In the genomic region with DNA sequence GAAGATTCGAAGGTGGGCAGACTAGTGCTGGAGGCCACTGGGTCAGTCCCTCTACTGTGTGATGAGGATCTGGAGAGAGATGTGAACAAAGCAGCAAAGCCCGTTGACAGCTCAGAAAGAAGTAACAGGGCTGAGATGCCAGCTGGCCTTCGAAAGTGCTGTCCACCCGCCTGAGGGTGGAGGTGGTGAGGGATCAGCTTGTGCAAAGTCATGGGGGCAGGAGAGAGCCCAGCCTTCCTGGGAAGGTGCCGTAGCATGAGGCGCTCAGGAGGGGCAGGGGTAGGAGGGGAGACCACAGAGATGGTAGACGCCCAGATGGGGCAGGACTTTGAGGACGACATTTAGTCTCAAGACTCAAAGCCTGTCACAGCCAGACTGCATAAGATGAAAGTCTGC, we compare ENCODE assay signal across 18 cellular contexts. TPM values are rescaled to one million over a fixed set of nuclear protein-coding genes. Genes with fewer than 3 reads are reported as not detected.
DNase-seq lines count a peak whose midpoint lies in the region; ATAC-seq and TF ChIP-seq lines count a peak whose summit lies in the region.
"Had no signal": no experiment of that assay in that cellular context is flagged by ENCODE, and none has a peak within 500 bp of the region (broad histone marks: within the 10 kb centered on the region; RNA-seq: fewer than 3 reads in every experiment).

No MANE protein-coding gene starts in this region.

- no peak overlapping the region for H3K9ac ChIP-seq in trophoblast cell (ENCODE audit: low read length)

- H4K20me1 ChIP-seq in hepatocyte (ENCODE audit: insufficient read depth, poor library complexity, severe bottlenecking) = no peaks in the 10 kb centered on the region

- no peak overlapping the region for H4K8ac ChIP-seq in trophoblast cell (ENCODE audit: low read depth, low read length)

- H3K9me3 Mint-ChIP-seq in CD4-positive, alpha-beta T cell = no peaks in the 10 kb centered on the region
- no peaks in the 10 kb centered on the region for H3K9me3 Mint-ChIP-seq in T-cell
- H3K9me3 Mint-ChIP-seq: activated naive CD4-positive, alpha-beta T cell treated with anti-CD3 and anti-CD28 coated beads for 36 hours had no signal

- H3K79me2 ChIP-seq in hepatocyte = peaks cover 82% of the 10 kb centered on the region
- no peaks in the 10 kb centered on the region for H3K79me2 ChIP-seq in trophoblast cell (ENCODE audit: control insufficient read depth, insufficient read depth, low read length, poor library complexity)

- DNase-seq in CD4-positive, alpha-beta T cell = no peak
- DNase-seq in T-cell = no peak
- DNase-seq in hepatocyte (ENCODE audit: low spot score) = no peak
- no peak for DNase-seq in psoas muscle
- DNase-seq in COR-L47 (lab: John Stamatoyannopoulos, UW) = no peak
- DNase-seq in trophoblast cell = no peak
- DNase-seq: activated CD4-positive, CD25-positive, alpha-beta regulatory T cell; activated CD8-positive, alpha-beta memory T cell treated with anti-CD3 and anti-CD28 coated beads, Interleukin-2, amount 10 ng/mL, durations not matched to agents 7 days and 5 days; activated naive CD4-positive, alpha-beta T cell treated with anti-CD3 and anti-CD28 coated beads for 36 hours; DMS153; GOT3; NCI-H1930; NCI-H524 treated with DMSO at 0.1 percent for 48 hours; SW 1271; tibial artery had no signal

- WGBS in hepatocyte (ENCODE audit: low lambda C conversion rate, missing lambda C conversion rate) = 77% methylated on average over 8 of the region's 8 CpGs
- 55 to 69% (median 64%) methylated on average over 8 of the region's 8 CpGs for WGBS in psoas muscle, 3 donors
- no CpG with 5 or more reads among the region's 8 CpGs for WGBS in trophoblast cell (ENCODE audit: extremely low coverage, insufficient coverage, insufficient read length)

- peaks cover 55% of the 10 kb centered on the region for H3K36me3 Mint-ChIP-seq in CD4-positive, alpha-beta T cell (ENCODE audit: low read depth)
- peaks cover 51% of the 10 kb centered on the region for H3K36me3 Mint-ChIP-seq in T-cell

- CTCF ChIA-PET in CD4-positive, alpha-beta T cell (lab: Charles Lee) = no interaction called here
- CTCF ChIA-PET in T-cell (lab: Charles Lee) = no interaction called here

- no peak overlapping the region for H3K18ac ChIP-seq in trophoblast cell (ENCODE audit: low read length)

- no peak overlapping the region for H4K12ac ChIP-seq in trophoblast cell (ENCODE audit: low read depth, low read length)

- ATAC-seq in CD4-positive, alpha-beta T cell (ENCODE audit: poor library complexity) = peak; percentile 15
- ATAC-seq in T-cell (replicated peaks in 1 of 4) (peak in 3 of 4 experiments; percentile 17 to 38 (median 19)), psoas muscle (peak; percentile 53 to 64 (median 56)), GM18867 (IDR thresholded peaks at IDR 0.05; ENCODE audit: unreplicated experiment) (no peak), GM18907 (IDR thresholded peaks at IDR 0.05; ENCODE audit: unreplicated experiment) (no peak)
- ATAC-seq: activated CD8-positive, alpha-beta memory T cell treated with anti-CD3 and anti-CD28 coated beads, Interleukin-2, amount 10 ng/mL, durations not matched to agents 7 days and 5 days had no signal

- no peak for TF ChIP-seq CTCF in CD4-positive, alpha-beta T cell (IDR thresholded peaks at IDR 0.05)
- no peak for TF ChIP-seq CTCF in hepatocyte (IDR thresholded peaks at IDR 0.05; ENCODE audit: poor library complexity)
- TF ChIP-seq CTCF in psoas muscle (IDR thresholded peaks at IDR 0.05) = no peak

- peaks cover 46% of the 10 kb centered on the region for H3K4me1 ChIP-seq in hepatocyte (ENCODE audit: insufficient read depth)
- H3K4me1 ChIP-seq in psoas muscle = peaks cover 45% of the 10 kb centered on the region
- peaks cover 7 to 9% of the 10 kb centered on the region in 2 experiments for H3K4me1 ChIP-seq in trophoblast cell (ENCODE audit: control insufficient read depth in 1 of 2, insufficient read depth in 2 of 2, low read length in 2 of 2)

- peak overlapping the region; percentile 15 for H3K4me2 ChIP-seq in hepatocyte
- H3K4me2 ChIP-seq in trophoblast cell (ENCODE audit: low read length) = no peak overlapping the region

- H3K4me3 ChIP-seq in hepatocyte (no peak overlapping the region), psoas muscle (peak overlapping the region; percentile 9), trophoblast cell (ENCODE audit: low read depth, low read length) (no peak overlapping the region)
- H3K4me3 ChIP-seq: tibial artery had no signal

- no peak overlapping the region for H4K91ac ChIP-seq in trophoblast cell (ENCODE audit: low read depth, low read length)

- no peak overlapping the region for H3K14ac ChIP-seq in trophoblast cell (ENCODE audit: low read length)

- H2BK5ac ChIP-seq in trophoblast cell (ENCODE audit: low read depth, low read length, poor library complexity) = no peak overlapping the region

- H3K9me2 ChIP-seq in hepatocyte (replicated peaks; ENCODE audit: insufficient read depth) = no peaks in the 10 kb centered on the region

- H3K27me3 ChIP-seq in CD4-positive, alpha-beta T cell (ENCODE audit: control insufficient read depth, insufficient read depth, low read length) = no peaks in the 10 kb centered on the region
- H3K27me3 ChIP-seq in hepatocyte = no peaks in the 10 kb centered on the region
- no peaks in the 10 kb centered on the region for H3K27me3 ChIP-seq in psoas muscle (ENCODE audit: insufficient read depth in 3 of 3, low read length in 2 of 3)
- H3K27me3 ChIP-seq in trophoblast cell (ENCODE audit: insufficient read depth, low read length) = no peaks in the 10 kb centered on the region
- H3K27me3 ChIP-seq: tibial artery had no signal

- no peak overlapping the region for H2BK120ac ChIP-seq in trophoblast cell (ENCODE audit: insufficient read depth, low read length, poor library complexity)

- no peaks in the 10 kb centered on the region for H3K79me1 ChIP-seq in trophoblast cell (ENCODE audit: low read length)

- intact Hi-C loops in CD4-positive, alpha-beta T cell (cut with DNase I, micrococcal nuclease) = no loop called here
- intact Hi-C loops in psoas muscle (cut with DNase I) = no loop called here

- H3K9me3 ChIP-seq in CD4-positive, alpha-beta T cell (ENCODE audit: control insufficient read depth, low read length) = no peaks in the 10 kb centered on the region
- H3K9me3 ChIP-seq in hepatocyte (ENCODE audit: low read depth) = no peaks in the 10 kb centered on the region
- H3K9me3 ChIP-seq in psoas muscle = no peaks in the 10 kb centered on the region
- H3K9me3 ChIP-seq in trophoblast cell (ENCODE audit: insufficient read depth, low read depth, low read length) = peaks cover 4% of the 10 kb centered on the region
- H3K9me3 ChIP-seq: tibial artery had no signal

- no peak overlapping the region for H3K23ac ChIP-seq in trophoblast cell (ENCODE audit: low read length)

- H3K4me3 Mint-ChIP-seq in CD4-positive, alpha-beta T cell = no peak overlapping the region
- H3K4me3 Mint-ChIP-seq in T-cell = peak overlapping the region in 2 of 3 donors; percentile 46 to 77
- H3K4me3 Mint-ChIP-seq: activated CD8-positive, alpha-beta memory T cell treated with anti-CD3 and anti-CD28 coated beads, Interleukin-2, amount 10 ng/mL, durations not matched to agents 7 days and 5 days; activated naive CD4-positive, alpha-beta T cell treated with anti-CD3 and anti-CD28 coated beads for 36 hours had no signal

- H3K27ac Mint-ChIP-seq in CD4-positive, alpha-beta T cell = peak overlapping the region; percentile 4
- H3K27ac Mint-ChIP-seq in T-cell = peak overlapping the region; percentile 10 to 75
- H3K27ac Mint-ChIP-seq: activated CD8-positive, alpha-beta memory T cell treated with anti-CD3 and anti-CD28 coated beads, Interleukin-2, amount 10 ng/mL, durations not matched to agents 7 days and 5 days; activated naive CD4-positive, alpha-beta T cell treated with anti-CD3 and anti-CD28 coated beads for 36 hours; progenitor cell of endocrine pancreas had no signal

- no peak overlapping the region for H3K27ac ChIP-seq in CD4-positive, alpha-beta T cell (ENCODE audit: low read depth, low read length)
- H3K27ac ChIP-seq in hepatocyte (peak overlapping the region; percentile 72), psoas muscle (peak overlapping the region; percentile 36), trophoblast cell (ENCODE audit: low read depth, low read length) (no peak overlapping the region)
- H3K27ac ChIP-seq: tibial artery had no signal

- no peak overlapping the region for H2AFZ ChIP-seq in hepatocyte
- H2AFZ ChIP-seq in trophoblast cell (ENCODE audit: insufficient read depth, low read length, poor library complexity) = no peak overlapping the region

- H3K36me3 ChIP-seq in hepatocyte (replicated peaks; ENCODE audit: insufficient read depth, low read depth) = no peaks in the 10 kb centered on the region
- H3K36me3 ChIP-seq in psoas muscle (ENCODE audit: insufficient read depth in 1 of 2, low read depth in 1 of 2) = no peaks in the 10 kb centered on the region
- H3K36me3 ChIP-seq in trophoblast cell (ENCODE audit: control insufficient read depth in 1 of 2, insufficient read depth in 2 of 2, low read length in 2 of 2) = peaks cover 2 to 5% of the 10 kb centered on the region in 2 experiments

- H3K4ac ChIP-seq in trophoblast cell (ENCODE audit: low read depth, low read length) = no peak overlapping the region

- peaks cover 81% of the 10 kb centered on the region for H3K4me1 Mint-ChIP-seq in CD4-positive, alpha-beta T cell (ENCODE audit: low read depth)
- H3K4me1 Mint-ChIP-seq in T-cell = peaks cover 79 to 85% (median 83%) of the 10 kb centered on the region in 3 donors

- H3K27me3 Mint-ChIP-seq in CD4-positive, alpha-beta T cell = no peaks in the 10 kb centered on the region
- H3K27me3 Mint-ChIP-seq in T-cell = no peaks in the 10 kb centered on the region
- H3K27me3 Mint-ChIP-seq: activated CD8-positive, alpha-beta memory T cell treated with anti-CD3 and anti-CD28 coated beads, Interleukin-2, amount 10 ng/mL, durations not matched to agents 7 days and 5 days; progenitor cell of endocrine pancreas had no signal

- H2AK5ac ChIP-seq in trophoblast cell (ENCODE audit: low read length) = no peak overlapping the region

- POLR2A ChIA-PET in CD4-positive, alpha-beta T cell (lab: Charles Lee) = interaction anchor here (1.3 to 4.9 kb wide), 2 partner anchors 13 to 45 kb away, joined by 3 to 50 read pairs; no protein-coding TSS in a partner anchor
- POLR2A ChIA-PET in T-cell (lab: Charles Lee) = interaction anchor here in 1 of 2 donors (0.6 kb wide), 2 partner anchors 20 to 172 kb away, joined by 3 read pairs; no protein-coding TSS in a partner anchor

- no peak overlapping the region for H2BK12ac ChIP-seq in trophoblast cell (ENCODE audit: low read length)

RNA-seq across cellular contexts. Expression of a gene that starts 19.7 kb away (rescaled TPM):
- total RNA-seq in CD4-positive, alpha-beta T cell = 10 to 100 TPM; 31.2 to 34.1 TPM
- total RNA-seq in T-cell = 10 to 100 TPM; 44.2 to 73.8 (median 62.3) TPM
- total RNA-seq in hepatocyte = 46.1 and 50.8 TPM in 2 replicates
- 26.5 and 33.6 TPM in 2 replicates for polyA plus RNA-seq in hepatocyte
- total RNA-seq in psoas muscle = 10 to 100 TPM; 32.7 to 45.5 (median 35.6) TPM
- 10 to 100 TPM; 14.7 to 44.3 (median 17.7) TPM for polyA plus RNA-seq in psoas muscle
- polyA plus RNA-seq in trophoblast cell (2013) = 21.7 and 21.9 TPM in 2 replicates

Comparison
In these comparisons a context has a peak if more than half of its experiments do, and no peak if none do; other contexts are left out.
1. ATAC-seq: peak in CD4-positive, alpha-beta T cell (single experiment), T-cell (3 of 4) and psoas muscle (4 of 4); none in GM18867 (single experiment) and GM18907 (single experiment).
2. H3K27ac ChIP-seq: peak in hepatocyte (single experiment) and psoas muscle (single experiment); none in CD4-positive, alpha-beta T cell (single experiment) and trophoblast cell (single experiment).